Comparison of ENCODE assay signal across 11 cellular contexts in the genomic region with DNA sequence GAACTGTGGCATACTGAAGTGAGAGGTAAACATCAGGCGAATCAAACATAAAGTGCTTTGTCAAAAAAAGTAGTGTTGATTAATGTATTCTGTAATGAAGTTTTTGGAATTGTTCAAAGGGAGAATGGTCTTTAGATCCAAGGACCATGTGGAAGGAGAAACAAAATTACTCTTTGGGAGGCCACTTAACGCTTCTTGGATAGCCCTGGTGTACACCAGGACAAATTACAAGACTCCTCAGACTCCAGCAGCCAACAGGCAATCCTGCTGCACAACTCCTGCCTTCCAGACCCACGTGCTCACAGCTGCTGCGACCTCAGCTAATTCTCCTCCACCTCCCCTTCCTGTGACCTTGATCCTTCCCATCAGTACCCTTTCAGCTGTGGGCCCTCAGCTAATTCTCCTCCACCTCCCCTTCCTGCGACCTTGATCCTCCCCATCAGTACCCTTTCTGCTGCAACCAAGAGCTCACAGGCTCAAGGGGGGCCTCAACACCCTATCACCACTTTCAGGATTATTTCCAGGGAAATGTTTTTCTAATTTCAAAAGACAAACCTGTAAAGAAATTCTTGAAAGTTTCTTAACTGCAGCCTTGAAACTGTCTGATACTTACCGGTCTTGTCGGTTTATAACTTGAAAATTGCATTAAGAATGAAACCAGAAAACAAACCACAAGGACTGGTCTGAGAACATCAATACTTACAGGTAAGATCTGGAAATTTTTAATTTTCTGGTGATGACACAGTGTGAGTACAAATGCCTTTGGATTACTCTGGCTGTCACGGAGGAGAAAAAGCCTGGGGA. TPM values are rescaled to one million over a fixed set of nuclear protein-coding genes. Genes with fewer than 3 reads are reported as not detected.
DNase-seq lines count a peak whose midpoint lies in the region; ATAC-seq and TF ChIP-seq lines count a peak whose summit lies in the region.
"Had no signal": no experiment of that assay in that cellular context is flagged by ENCODE, and none has a peak within 500 bp of the region (broad histone marks: within the 10 kb centered on the region; RNA-seq: fewer than 3 reads in every experiment).

No MANE protein-coding gene starts in this region.

- H3K36me3 ChIP-seq in gastrocnemius medialis = peaks cover 0 to 47% of the 10 kb centered on the region in 2 donors

- peak overlapping the region; percentile 4 for H3K4me3 Mint-ChIP-seq in activated CD4-positive, alpha-beta T cell treated with anti-CD3 and anti-CD28 coated beads, Interleukin-2, amount 10 ng/mL, durations not matched to agents 24 days and 14 days
- H3K4me3 Mint-ChIP-seq in endothelial cell (ENCODE audit: unreplicated experiment) = no peak overlapping the region

- H3K27ac ChIP-seq in gastrocnemius medialis = peak overlapping the region in 3 of 4 donors; percentile 5 to 48 (median 9)

- no peaks in the 10 kb centered on the region for H3K9me3 Mint-ChIP-seq in activated CD4-positive, alpha-beta T cell treated with anti-CD3 and anti-CD28 coated beads, Interleukin-2, amount 10 ng/mL, durations not matched to agents 24 days and 14 days
- no peaks in the 10 kb centered on the region for H3K9me3 Mint-ChIP-seq in endothelial cell (ENCODE audit: unreplicated experiment)

- H3K4me1 Mint-ChIP-seq in activated CD4-positive, alpha-beta T cell treated with anti-CD3 and anti-CD28 coated beads, Interleukin-2, amount 10 ng/mL, durations not matched to agents 24 days and 14 days = peaks cover 18% of the 10 kb centered on the region
- H3K4me1 Mint-ChIP-seq in endothelial cell (ENCODE audit: unreplicated experiment) = peaks cover 9% of the 10 kb centered on the region

- peaks cover 5% of the 10 kb centered on the region for H3K27me3 Mint-ChIP-seq in activated CD4-positive, alpha-beta T cell treated with anti-CD3 and anti-CD28 coated beads, Interleukin-2, amount 10 ng/mL, durations not matched to agents 24 days and 14 days
- peaks cover 16% of the 10 kb centered on the region for H3K27me3 Mint-ChIP-seq in endothelial cell (ENCODE audit: unreplicated experiment)

- no peaks in the 10 kb centered on the region for H3K9me3 ChIP-seq in gastrocnemius medialis

- no peaks in the 10 kb centered on the region for H3K36me3 Mint-ChIP-seq in activated CD4-positive, alpha-beta T cell treated with anti-CD3 and anti-CD28 coated beads, Interleukin-2, amount 10 ng/mL, durations not matched to agents 24 days and 14 days (ENCODE audit: low read depth)
- H3K36me3 Mint-ChIP-seq in endothelial cell (ENCODE audit: low read depth, unreplicated experiment) = peaks cover 84% of the 10 kb centered on the region

- peak; percentile 54 for DNase-seq in activated CD4-positive, alpha-beta T cell treated with anti-CD3 and anti-CD28 coated beads, Interleukin-2, amount 10 ng/mL, durations not matched to agents 24 days and 14 days
- no peak for DNase-seq in activated CD4-positive, alpha-beta T cell treated with anti-CD3 and anti-CD28 coated beads for 4 hours
- DNase-seq in gastrocnemius medialis = no peak
- no peak for DNase-seq in endothelial cell (ENCODE audit: low spot score)
- no peak for DNase-seq in EL
- no peak for DNase-seq in NCI-H146 (lab: John Stamatoyannopoulos, UW)
- DNase-seq: effector memory CD4-positive, alpha-beta T cell had no signal

- in situ Hi-C loops in gastrocnemius medialis (cut with MboI; ENCODE audit: low sequenced_read_pairs in 4 of 4) = loop anchor here in 3 of 4 donors (10.0 kb wide), 1 partner anchor 130 kb away; no protein-coding TSS in a partner anchor

- H3K4me3 ChIP-seq in gastrocnemius medialis = no peak overlapping the region

- H3K27me3 ChIP-seq in gastrocnemius medialis = no peaks in the 10 kb centered on the region

- intact Hi-C loops in activated CD4-positive, alpha-beta T cell treated with anti-CD3 and anti-CD28 coated beads, Interleukin-2, amount 10 ng/mL, durations not matched to agents 24 days and 14 days (cut with micrococcal nuclease) = loop anchor here (2.0 to 10.0 kb wide), 4 partner anchors 16 to 232 kb away; partner anchors contain the start of gene FIGNL1
- intact Hi-C loops in gastrocnemius medialis (cut with DNase I; ENCODE audit: low total_unique reads) = loop anchor here (5.0 to 10.0 kb wide), 4 partner anchors 93 to 470 kb away; no protein-coding TSS in a partner anchor

- H3K4me1 ChIP-seq in gastrocnemius medialis = peaks cover 17 to 25% of the 10 kb centered on the region in 2 donors

- peak overlapping the region; percentile 13 for H3K27ac Mint-ChIP-seq in activated CD4-positive, alpha-beta T cell treated with anti-CD3 and anti-CD28 coated beads, Interleukin-2, amount 10 ng/mL, durations not matched to agents 24 days and 14 days
- no peak overlapping the region for H3K27ac Mint-ChIP-seq in endothelial cell (ENCODE audit: unreplicated experiment)

- no peak for TF ChIP-seq POLR2A in gastrocnemius medialis (IDR thresholded peaks at IDR 0.05)

- ATAC-seq in HG02571 (IDR thresholded peaks at IDR 0.05; ENCODE audit: unreplicated experiment) = peak; percentile 54
- ATAC-seq in HG03520 (IDR thresholded peaks at IDR 0.05; ENCODE audit: unreplicated experiment) = peak; percentile 47
- no peak for ATAC-seq in gastrocnemius medialis

- no peak for TF ChIP-seq CTCF in gastrocnemius medialis (IDR thresholded peaks at IDR 0.05 in 4 of 5, conservative IDR thresholded peaks at IDR 0.05 in 1 of 5)
- TF ChIP-seq CTCF in endothelial cell (IDR thresholded peaks at IDR 0.05; ENCODE audit: unreplicated experiment) = no peak

RNA-seq across cellular contexts. Expression of gene DDC, which starts 29.7 kb away (rescaled TPM):
- 0.19 and 0.35 TPM in 2 replicates for total RNA-seq in activated CD4-positive, alpha-beta T cell treated with anti-CD3 and anti-CD28 coated beads, Interleukin-2, amount 10 ng/mL, durations not matched to agents 24 days and 14 days
- total RNA-seq in gastrocnemius medialis (1 to 10 TPM in 1 of 4 donors, under 1 TPM in 1, not detected in 2; 0.24 to 1.3 TPM), endothelial cell (ENCODE audit: unreplicated experiment) (not detected)
- total RNA-seq: Daoy, myocyte had no signal

Comparison
In these comparisons a context has a peak if more than half of its experiments do, and no peak if none do; other contexts are left out.
1. ATAC-seq: peak in HG02571 (single experiment) and HG03520 (single experiment); none in gastrocnemius medialis (0 of 2).